ENCODE assay signal across 8 cellular contexts in genomic region chr10:22253578-22253882, GRCh38. TPM values are rescaled to one million over a fixed set of nuclear protein-coding genes. Genes with fewer than 3 reads are reported as not detected.
DNase-seq lines count a peak whose midpoint lies in the region; ATAC-seq and TF ChIP-seq lines count a peak whose summit lies in the region.

No MANE protein-coding gene starts in this region.

- H3K4me2 ChIP-seq in GM23248 (ENCODE audit: unreplicated experiment) = no peak overlapping the region

- no peaks in the 10 kb centered on the region for H4K20me1 ChIP-seq in GM23248 (ENCODE audit: insufficient read depth)

- H3K4me1 ChIP-seq in GM23248 (ENCODE audit: insufficient read depth) = no peaks in the 10 kb centered on the region

- no peaks in the 10 kb centered on the region for H3K79me2 ChIP-seq in GM23248 (ENCODE audit: insufficient read depth)

- WGBS in GM23248 (ENCODE audit: low coverage in 1 of 2, low lambda C conversion rate in 2 of 2, missing lambda C conversion rate in 2 of 2), 2 experiments = 54 to 56% methylated on average over 24 of the region's 24 CpGs

- no peak overlapping the region for H3K27ac ChIP-seq in GM23248

- H3K36me3 ChIP-seq in GM23248 (ENCODE audit: low read depth) (no peaks in the 10 kb centered on the region), MG63 (no peaks in the 10 kb centered on the region)

- no peaks in the 10 kb centered on the region for H3K9me2 ChIP-seq in GM23248 (ENCODE audit: insufficient read depth)

- peak; percentile 35 for DNase-seq in GM23248
- DNase-seq in activated T-helper 9 cell treated with anti-CD3 and anti-CD28 coated beads, Interleukin-2, amount 50 U/mL, for 16 hours (ENCODE audit: low read depth) = peak; percentile 23
- peak; percentile 75 for DNase-seq in left cardiac atrium
- DNase-seq in retinal pigment epithelial cell (ENCODE audit: low read depth) = no peak
- DNase-seq in COLO829 (ENCODE audit: low spot score) = no peak
- DNase-seq in MG63 = no peak

- H3K9ac ChIP-seq in GM23248 = peak overlapping the region; percentile 89

- intact Hi-C loops in left cardiac atrium (cut with DNase I) = loop anchor here (5.0 to 10.0 kb wide), 3 partner anchors 61 to 181 kb away; partner anchors contain the start of gene COMMD3 (in 2 of the 2)

- H3K4me3 ChIP-seq in GM23248 = peak overlapping the region; percentile 75
- H3K4me3 ChIP-seq in retinal pigment epithelial cell (ENCODE audit: low read length) = peak overlapping the region; percentile 64
- H3K4me3 ChIP-seq in MG63 = no peak overlapping the region

- H3F3A ChIP-seq in GM23248 (ENCODE audit: insufficient read depth) = peaks cover under 1% of the 10 kb centered on the region; the same call in 1 of the 2 replicates

- ATAC-seq in left cardiac atrium = peak; percentile 25 to 42
- no peak for ATAC-seq in GM18868 (IDR thresholded peaks at IDR 0.05; ENCODE audit: unreplicated experiment)
- no peak for ATAC-seq in GM21717 (IDR thresholded peaks at IDR 0.05; ENCODE audit: unreplicated experiment)

- peak overlapping the region; percentile 91 for H2AFZ ChIP-seq in GM23248

- TF ChIP-seq CTCF in retinal pigment epithelial cell (conservative IDR thresholded peaks at IDR 0.05; ENCODE audit: low read depth, low read length) = no peak

- H3K27me3 ChIP-seq in GM23248 (replicated peaks; ENCODE audit: insufficient read depth) = no peaks in the 10 kb centered on the region
- H3K27me3 ChIP-seq in MG63 = peaks cover 14% of the 10 kb centered on the region

- in situ Hi-C loops in GM23248 (cut with MboI) = no loop called here

- H3K9me3 ChIP-seq in GM23248 (ENCODE audit: low read depth) (no peaks in the 10 kb centered on the region), MG63 (no peaks in the 10 kb centered on the region)

RNA-seq across cellular contexts. Expression of gene EBLN1, which starts 35.7 kb away (rescaled TPM):
- not detected in 2 replicates for total RNA-seq in GM23248 (2014; rRNA removed; shearing (Covaris generic))
- polyA plus RNA-seq in GM23248 (2016; fragmentation: Nextera tagmentation; extraction: Ambion mirVana) = not detected in 2 replicates
- total RNA-seq in left cardiac atrium = not detected
- not detected in 2 replicates for total RNA-seq in MG63 (2014; rRNA removed; shearing (Covaris generic); ENCODE audit: low replicate concordance)

Comparison
In these comparisons a context has a peak if more than half of its experiments do, and no peak if none do; other contexts are left out.
1. DNase-seq: peak in GM23248 (single experiment), activated T-helper 9 cell treated with anti-CD3 and anti-CD28 coated beads, Interleukin-2, amount 50 U/mL, for 16 hours (single experiment) and left cardiac atrium (single experiment); none in retinal pigment epithelial cell (single experiment), COLO829 (single experiment) and MG63 (single experiment).
2. ATAC-seq: peak in left cardiac atrium (2 of 2); none in GM18868 (single experiment) and GM21717 (single experiment).